In the genomic region with DNA sequence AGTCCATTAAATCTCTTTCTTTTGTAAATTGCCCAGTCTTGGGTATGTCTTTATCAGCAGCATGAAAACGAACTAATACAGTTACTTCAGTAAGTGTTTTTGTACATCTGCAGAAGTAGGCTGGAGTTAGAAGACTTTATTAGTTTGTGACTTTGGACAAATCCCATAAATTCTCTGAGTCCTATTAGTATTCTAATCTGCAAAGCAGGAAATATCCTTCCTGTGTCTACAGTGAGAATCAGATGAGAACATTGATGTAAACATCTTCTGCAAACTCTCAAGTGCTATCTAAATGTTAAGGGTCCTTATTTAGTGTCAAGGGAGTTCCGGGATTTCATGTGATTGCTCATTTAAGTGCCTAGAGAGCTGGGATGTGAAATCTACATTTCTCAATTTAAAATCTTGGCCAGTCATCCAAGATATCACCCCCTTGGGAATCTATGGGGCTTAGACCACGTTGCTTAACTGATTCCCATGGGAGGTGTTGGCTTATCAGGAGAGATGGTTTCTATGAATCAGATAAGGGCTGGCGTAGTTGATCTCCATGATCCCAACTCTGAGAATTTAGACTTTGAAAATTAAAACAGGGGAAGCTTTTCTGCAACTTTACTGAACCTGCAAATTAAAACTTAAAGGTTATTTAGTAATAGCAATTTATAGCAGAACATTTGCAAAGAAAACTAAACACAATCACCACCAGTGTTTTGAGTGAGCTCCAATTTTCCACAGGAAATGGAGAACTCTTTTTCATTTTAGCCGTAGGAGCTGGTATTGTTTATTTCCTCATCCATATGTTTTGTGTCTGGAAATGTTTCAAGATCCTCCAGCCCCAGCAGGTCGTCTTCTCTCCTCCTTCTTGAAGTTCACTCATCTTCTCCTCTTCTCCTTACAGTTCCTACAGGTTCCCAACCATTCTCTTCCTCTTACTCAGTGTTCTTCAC, we compare ENCODE assay signal across 15 cellular contexts.
"Had no signal": no experiment of that assay in that cellular context is flagged by ENCODE, and none has a peak within 500 bp of the region (broad histone marks: within the 10 kb centered on the region; RNA-seq: fewer than 3 reads in every experiment).

No MANE protein-coding gene starts in this region.

- H3K4me3 ChIP-seq: colonic mucosa, testis, upper lobe of right lung had no signal

- H3K27me3 Mint-ChIP-seq: stimulated activated naive CD8-positive, alpha-beta T cell treated with anti-CD3 and anti-CD28 coated beads, Interleukin-15, amount 100 ng/mL, for 72 hours had no signal

- H3K4me3 Mint-ChIP-seq: activated naive CD8-positive, alpha-beta T cell treated with anti-CD3 and anti-CD28 coated beads, Interleukin-2, amount 10 ng/mL, durations not matched to agents 7 days and 5 days; nephron progenitor cell; stimulated activated naive CD8-positive, alpha-beta T cell treated with anti-CD3 and anti-CD28 coated beads, Interleukin-15, amount 100 ng/mL, for 72 hours had no signal

- DNase-seq: activated CD4-positive, alpha-beta T cell treated with anti-CD3 and anti-CD28 coated beads, Interleukin-2, amount 50 U/mL, for 48 hours; activated gamma-delta T cell treated with Interleukin-2 at 50 U/mL for 16 hours; activated naive CD8-positive, alpha-beta T cell treated with anti-CD3 and anti-CD28 coated beads, Interleukin-2, amount 10 ng/mL, durations not matched to agents 7 days and 5 days; activated T-cell treated with anti-CD3 and anti-CD28 coated beads, Interleukin-2, amount 50 U/mL, for 48 hours; aorta; colonic mucosa; effector memory CD4-positive, alpha-beta T cell; foreskin keratinocyte; left colon; nephron progenitor cell; stimulated activated CD4-positive, alpha-beta T cell treated with anti-CD3 and anti-CD28 coated beads, Interleukin-4, amount 100 ng/mL, for 4 hours; stimulated activated naive CD8-positive, alpha-beta T cell treated with anti-CD3 and anti-CD28 coated beads, Interleukin-15, amount 100 ng/mL, for 72 hours; T-helper 2 cell; testis; upper lobe of right lung had no signal

- H3K36me3 Mint-ChIP-seq: activated naive CD8-positive, alpha-beta T cell treated with anti-CD3 and anti-CD28 coated beads, Interleukin-2, amount 10 ng/mL, durations not matched to agents 7 days and 5 days had no signal

- H3K4me1 Mint-ChIP-seq: activated naive CD8-positive, alpha-beta T cell treated with anti-CD3 and anti-CD28 coated beads, Interleukin-2, amount 10 ng/mL, durations not matched to agents 7 days and 5 days; stimulated activated naive CD8-positive, alpha-beta T cell treated with anti-CD3 and anti-CD28 coated beads, Interleukin-15, amount 100 ng/mL, for 72 hours had no signal

- H3K27ac Mint-ChIP-seq: activated naive CD8-positive, alpha-beta T cell treated with anti-CD3 and anti-CD28 coated beads, Interleukin-2, amount 10 ng/mL, durations not matched to agents 7 days and 5 days; stimulated activated naive CD8-positive, alpha-beta T cell treated with anti-CD3 and anti-CD28 coated beads, Interleukin-15, amount 100 ng/mL, for 72 hours had no signal

- H3K9me3 Mint-ChIP-seq: stimulated activated naive CD8-positive, alpha-beta T cell treated with anti-CD3 and anti-CD28 coated beads, Interleukin-15, amount 100 ng/mL, for 72 hours had no signal
